In the genomic region with DNA sequence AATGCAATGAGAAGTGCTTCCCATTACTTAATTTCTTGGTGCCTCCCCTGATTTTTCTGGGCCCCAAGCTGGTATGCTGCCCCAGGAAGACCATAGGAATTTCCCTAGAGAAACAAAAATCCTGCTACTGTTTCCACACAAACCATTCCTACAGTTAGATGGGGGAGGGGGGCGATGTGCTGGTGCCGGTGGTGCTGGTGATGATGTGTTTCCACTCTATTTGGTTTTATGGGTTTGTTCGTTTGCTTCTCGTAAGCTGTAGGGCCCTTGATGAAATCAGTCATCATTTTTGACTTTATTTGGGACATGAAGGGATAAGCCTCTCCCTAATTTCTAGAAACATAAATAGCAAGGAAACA, we compare ENCODE assay signal across 21 cellular contexts.
DNase-seq lines count a peak whose midpoint lies in the region; FAIRE-seq and TF ChIP-seq lines count a peak whose summit lies in the region.
"Had no signal": no experiment of that assay in that cellular context is flagged by ENCODE, and none has a peak within 500 bp of the region (broad histone marks: within the 10 kb centered on the region; RNA-seq: fewer than 3 reads in every experiment).

No MANE protein-coding gene starts in this region.

- DNase-seq in Daoy (ENCODE audit: low read depth): peak; percentile 45
- DNase-seq in NCI-H69 (lab: John Stamatoyannopoulos, UW): peak; percentile 45
- DNase-seq in astrocyte (ENCODE audit: low read depth): no peak
- DNase-seq in nephron progenitor cell: no peak
- no peak for DNase-seq in activated T-cell treated with anti-CD3 and anti-CD28 coated beads, Interleukin-2, amount 50 U/mL, for 1 hour
- no peak for DNase-seq in COLO829 (ENCODE audit: low spot score)
- no peak for DNase-seq in central memory CD4-positive, alpha-beta T cell
- DNase-seq: activated CD4-positive, alpha-beta memory T cell treated with anti-CD3 and anti-CD28 coated beads for 36 hours; activated CD4-positive, CD25-positive, alpha-beta regulatory T cell; AML-193; left cardiac atrium; mesenchymal stem cell; NCI-H1436 treated with DMSO at 0.1 percent for 48 hours; NCI-H748 treated with DMSO at 0.1 percent for 48 hours; Peyer's patch; spleen; stimulated activated CD4-positive, alpha-beta T cell treated with anti-CD3 and anti-CD28 coated beads, Interleukin-4, amount 100 ng/mL, for 1 hour; stimulated activated naive CD4-positive, alpha-beta T cell; T-helper 9 cell had no signal

- no peak overlapping the region for H3K4me3 ChIP-seq in astrocyte (ENCODE audit: insufficient read depth, low read depth, low read length)
- H3K4me3 ChIP-seq: breast epithelium, thoracic aorta had no signal

- H3K79me2 ChIP-seq in astrocyte (ENCODE audit: insufficient read depth, low read length): no peaks in the 10 kb centered on the region

- TF ChIP-seq CTCF in astrocyte (IDR thresholded peaks at IDR 0.05; ENCODE audit: insufficient read depth, low read depth, low read length): no peak
- no peak for TF ChIP-seq CTCF in nephron progenitor cell (IDR thresholded peaks at IDR 0.05)

- FAIRE-seq in astrocyte (lab: Jason Lieb, UNC): no peak

- no peak overlapping the region for H3K4me2 ChIP-seq in astrocyte (ENCODE audit: low read length)

- H3K27ac ChIP-seq in astrocyte (ENCODE audit: low read depth, low read length): no peak overlapping the region
- H3K27ac ChIP-seq: breast epithelium, Peyer's patch, thoracic aorta had no signal

- no peaks in the 10 kb centered on the region for H3K9me3 ChIP-seq in astrocyte (ENCODE audit: insufficient read depth, low read depth, low read length)
- H3K9me3 ChIP-seq: breast epithelium, Peyer's patch, spleen, thoracic aorta had no signal

- H3K27me3 Mint-ChIP-seq in astrocyte (ENCODE audit: low read depth, unreplicated experiment) (peaks cover 3% of the 10 kb centered on the region), nephron progenitor cell (ENCODE audit: low read depth, poor library complexity) (peaks cover under 1% of the 10 kb centered on the region)

- no peaks in the 10 kb centered on the region for H4K20me1 ChIP-seq in astrocyte (ENCODE audit: insufficient read depth, low read length)

- H3K4me3 Mint-ChIP-seq in astrocyte (ENCODE audit: unreplicated experiment): no peak overlapping the region
- H3K4me3 Mint-ChIP-seq in nephron progenitor cell: no peak overlapping the region
- H3K4me3 Mint-ChIP-seq: activated CD4-positive, alpha-beta memory T cell treated with anti-CD3 and anti-CD28 coated beads for 36 hours had no signal

- no peaks in the 10 kb centered on the region for H3K9me3 Mint-ChIP-seq in astrocyte (ENCODE audit: unreplicated experiment)
- H3K9me3 Mint-ChIP-seq in nephron progenitor cell: no peaks in the 10 kb centered on the region
- H3K9me3 Mint-ChIP-seq: activated CD4-positive, alpha-beta memory T cell treated with anti-CD3 and anti-CD28 coated beads for 36 hours had no signal

- H2AFZ ChIP-seq in astrocyte (ENCODE audit: low read depth, low read length): no peak overlapping the region

- H3K36me3 Mint-ChIP-seq in astrocyte (ENCODE audit: low read depth, unreplicated experiment) (no peaks in the 10 kb centered on the region), nephron progenitor cell (ENCODE audit: low read depth) (no peaks in the 10 kb centered on the region)
- H3K36me3 Mint-ChIP-seq: activated CD4-positive, alpha-beta memory T cell treated with anti-CD3 and anti-CD28 coated beads for 36 hours had no signal

- H3K36me3 ChIP-seq in astrocyte (ENCODE audit: insufficient read depth, low read length): no peaks in the 10 kb centered on the region
- H3K36me3 ChIP-seq: breast epithelium, Peyer's patch, spleen, thoracic aorta had no signal

- H3K4me1 Mint-ChIP-seq in astrocyte (ENCODE audit: low read depth, unreplicated experiment) (peaks cover 4% of the 10 kb centered on the region), nephron progenitor cell (peaks cover 53% of the 10 kb centered on the region)

- H3K9ac ChIP-seq in astrocyte (ENCODE audit: low read length): no peak overlapping the region

- H3K4me1 ChIP-seq in astrocyte (ENCODE audit: insufficient read depth, low read length): no peaks in the 10 kb centered on the region
- H3K4me1 ChIP-seq: breast epithelium, Peyer's patch, spleen had no signal

- H3K27ac Mint-ChIP-seq in astrocyte (ENCODE audit: unreplicated experiment) (peak overlapping the region; percentile 71), nephron progenitor cell (peak overlapping the region; percentile 40)
- H3K27ac Mint-ChIP-seq: activated CD4-positive, alpha-beta memory T cell treated with anti-CD3 and anti-CD28 coated beads for 36 hours had no signal

- H3K27me3 ChIP-seq in astrocyte (ENCODE audit: insufficient read depth, low read length): peaks cover 8% of the 10 kb centered on the region
- H3K27me3 ChIP-seq: breast epithelium, Peyer's patch, spleen had no signal

Comparison
In these comparisons a context has a peak if more than half of its experiments do, and no peak if none do; other contexts are left out.
1. DNase-seq: peak in Daoy (single experiment) and NCI-H69 (single experiment); none in astrocyte (single experiment), nephron progenitor cell (single experiment), activated T-cell treated with anti-CD3 and anti-CD28 coated beads, Interleukin-2, amount 50 U/mL, for 1 hour (single experiment), COLO829 (single experiment) and central memory CD4-positive, alpha-beta T cell (single experiment).